8 cellular contexts compared by ENCODE assay signal in the genomic region with DNA sequence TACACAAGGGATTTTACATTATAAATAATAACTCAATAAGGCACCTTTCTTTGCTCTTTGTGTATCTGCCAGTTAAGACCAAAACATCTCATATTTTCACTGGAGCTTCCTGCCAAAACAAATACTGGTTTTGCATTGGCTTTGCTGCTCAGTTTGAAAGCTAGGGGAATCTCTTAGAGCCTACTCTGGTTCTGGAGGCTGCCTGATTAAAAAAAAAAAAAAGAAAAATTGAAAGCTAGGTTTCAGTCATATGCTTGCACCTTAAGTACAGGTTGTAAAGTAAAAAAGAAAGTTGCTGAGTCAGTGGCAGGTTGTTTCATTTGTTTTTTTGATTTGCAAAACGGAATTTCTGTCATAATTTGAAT. TPM values are rescaled to one million over a fixed set of nuclear protein-coding genes. Genes with fewer than 3 reads are reported as not detected.
DNase-seq lines count a peak whose midpoint lies in the region; TF ChIP-seq lines count a peak whose summit lies in the region.

No MANE protein-coding gene starts in this region.

- TF ChIP-seq CTCF in endodermal cell (conservative IDR thresholded peaks at IDR 0.05) (no peak), smooth muscle cell (IDR thresholded peaks at IDR 0.05; ENCODE audit: borderline replicate concordance, insufficient read depth, poor library complexity, severe bottlenecking) (no peak)

- H3K4me3 Mint-ChIP-seq in endodermal cell, result no peak overlapping the region
- no peak overlapping the region for H3K4me3 Mint-ChIP-seq in T-helper 2 cell treated with Interferon-gamma antibody and Interleukin-4, amounts not matched to agents 5 μg/mL and 100 μg/mL, for 36 hours
- no peak overlapping the region for H3K4me3 Mint-ChIP-seq in activated T-helper 1 cell treated with anti-CD3 and anti-CD28 coated beads, Interleukin-12 subunit alpha, Interleukin-12 subunit beta, Interleukin-2, Interleukin-4 antibody, amounts not matched to agents 30 ng/mL and 10 ng/mL and 1 ng/mL, durations not matched to agents 14 hours and 24 hours and 36 hours

- H3K36me3 ChIP-seq in endodermal cell (ENCODE audit: control insufficient read depth, insufficient read depth, low read length) (no peaks in the 10 kb centered on the region), smooth muscle cell (ENCODE audit: low read depth) (no peaks in the 10 kb centered on the region)

- H2AFZ ChIP-seq in smooth muscle cell (ENCODE audit: low read depth), result no peak overlapping the region

- H4K20me1 ChIP-seq in smooth muscle cell (ENCODE audit: low read depth), result peaks cover 61% of the 10 kb centered on the region

- intact Hi-C loops in activated T-helper 1 cell treated with anti-CD3 and anti-CD28 coated beads, Interleukin-12 subunit alpha, Interleukin-12 subunit beta, Interleukin-2, Interleukin-4 antibody, amounts not matched to agents 30 ng/mL and 10 ng/mL and 1 ng/mL, durations not matched to agents 14 hours and 24 hours and 36 hours (cut with micrococcal nuclease), result loop anchor here (1.0 to 5.0 kb wide), 5 partner anchors 89 to 1452 kb away; a partner anchor contains a TSS

- H3K79me2 ChIP-seq in smooth muscle cell (ENCODE audit: low read depth), result peaks cover 69% of the 10 kb centered on the region

- no peak overlapping the region for H3K9ac ChIP-seq in endodermal cell (ENCODE audit: extremely low read depth, low read length, poor library complexity, severe bottlenecking)
- no peak overlapping the region for H3K9ac ChIP-seq in smooth muscle cell (ENCODE audit: low read depth)

- no peaks in the 10 kb centered on the region for H3K9me3 Mint-ChIP-seq in endodermal cell
- no peaks in the 10 kb centered on the region for H3K9me3 Mint-ChIP-seq in T-helper 2 cell treated with Interferon-gamma antibody and Interleukin-4, amounts not matched to agents 5 μg/mL and 100 μg/mL, for 36 hours
- H3K9me3 Mint-ChIP-seq in activated T-helper 1 cell treated with anti-CD3 and anti-CD28 coated beads, Interleukin-12 subunit alpha, Interleukin-12 subunit beta, Interleukin-2, Interleukin-4 antibody, amounts not matched to agents 30 ng/mL and 10 ng/mL and 1 ng/mL, durations not matched to agents 14 hours and 24 hours and 36 hours, result no peaks in the 10 kb centered on the region

- no peak overlapping the region for H3K27ac ChIP-seq in endodermal cell (ENCODE audit: low read depth, low read length)
- H3K27ac ChIP-seq in smooth muscle cell (ENCODE audit: low read depth), result no peak overlapping the region

- H3K27ac Mint-ChIP-seq in endodermal cell, result no peak overlapping the region
- no peak overlapping the region for H3K27ac Mint-ChIP-seq in T-helper 2 cell treated with Interferon-gamma antibody and Interleukin-4, amounts not matched to agents 5 μg/mL and 100 μg/mL, for 36 hours
- H3K27ac Mint-ChIP-seq in activated T-helper 1 cell treated with anti-CD3 and anti-CD28 coated beads, Interleukin-12 subunit alpha, Interleukin-12 subunit beta, Interleukin-2, Interleukin-4 antibody, amounts not matched to agents 30 ng/mL and 10 ng/mL and 1 ng/mL, durations not matched to agents 14 hours and 24 hours and 36 hours, result no peak overlapping the region

- H3K4me2 ChIP-seq in smooth muscle cell, result peak overlapping the region; percentile 97

- no peaks in the 10 kb centered on the region for H3K27me3 Mint-ChIP-seq in endodermal cell (ENCODE audit: insufficient read depth)
- H3K27me3 Mint-ChIP-seq in T-helper 2 cell treated with Interferon-gamma antibody and Interleukin-4, amounts not matched to agents 5 μg/mL and 100 μg/mL, for 36 hours (ENCODE audit: low read depth), result no peaks in the 10 kb centered on the region
- no peaks in the 10 kb centered on the region for H3K27me3 Mint-ChIP-seq in activated T-helper 1 cell treated with anti-CD3 and anti-CD28 coated beads, Interleukin-12 subunit alpha, Interleukin-12 subunit beta, Interleukin-2, Interleukin-4 antibody, amounts not matched to agents 30 ng/mL and 10 ng/mL and 1 ng/mL, durations not matched to agents 14 hours and 24 hours and 36 hours (ENCODE audit: insufficient read depth)

- WGBS in endodermal cell (ENCODE audit: insufficient coverage in 1 of 2, insufficient read length in 1 of 2), 2 experiments, result 60 to 64% methylated on average over 1 of the region's 1 CpG
- 62% methylated on average over 1 of the region's 1 CpG for WGBS in smooth muscle cell (ENCODE audit: low lambda C conversion rate)

- no peaks in the 10 kb centered on the region for H3K4me1 Mint-ChIP-seq in endodermal cell
- peaks cover 7% of the 10 kb centered on the region for H3K4me1 Mint-ChIP-seq in T-helper 2 cell treated with Interferon-gamma antibody and Interleukin-4, amounts not matched to agents 5 μg/mL and 100 μg/mL, for 36 hours (ENCODE audit: low read depth)
- peaks cover 8% of the 10 kb centered on the region for H3K4me1 Mint-ChIP-seq in activated T-helper 1 cell treated with anti-CD3 and anti-CD28 coated beads, Interleukin-12 subunit alpha, Interleukin-12 subunit beta, Interleukin-2, Interleukin-4 antibody, amounts not matched to agents 30 ng/mL and 10 ng/mL and 1 ng/mL, durations not matched to agents 14 hours and 24 hours and 36 hours (ENCODE audit: low read depth)

- DNase-seq in NCI-H1105 treated with DMSO at 0.1 percent for 48 hours (lab: John Stamatoyannopoulos, UW), result peak; percentile 17
- DNase-seq in NCI-H1105 (lab: John Stamatoyannopoulos, UW), result no peak
- DNase-seq in NCI-H1048 (lab: John Stamatoyannopoulos, UW), result peak; percentile 56
- DNase-seq in endodermal cell, result no peak
- DNase-seq in smooth muscle cell (lab: John Stamatoyannopoulos, UW; ENCODE audit: unreplicated experiment), result no peak
- no peak for DNase-seq in T-helper 2 cell treated with Interferon-gamma antibody and Interleukin-4, amounts not matched to agents 5 μg/mL and 100 μg/mL, for 36 hours (ENCODE audit: low spot score)
- DNase-seq in SKM-1 (lab: John Stamatoyannopoulos, UW; ENCODE audit: unreplicated experiment), result no peak
- no peak for DNase-seq in activated T-helper 1 cell treated with anti-CD3 and anti-CD28 coated beads, Interleukin-12 subunit alpha, Interleukin-12 subunit beta, Interleukin-2, Interleukin-4 antibody, amounts not matched to agents 30 ng/mL and 10 ng/mL and 1 ng/mL, durations not matched to agents 14 hours and 24 hours and 36 hours (ENCODE audit: low spot score)

- no peaks in the 10 kb centered on the region for H3K36me3 Mint-ChIP-seq in endodermal cell (ENCODE audit: low read depth)
- H3K36me3 Mint-ChIP-seq in T-helper 2 cell treated with Interferon-gamma antibody and Interleukin-4, amounts not matched to agents 5 μg/mL and 100 μg/mL, for 36 hours (ENCODE audit: low read depth), result no peaks in the 10 kb centered on the region
- H3K36me3 Mint-ChIP-seq in activated T-helper 1 cell treated with anti-CD3 and anti-CD28 coated beads, Interleukin-12 subunit alpha, Interleukin-12 subunit beta, Interleukin-2, Interleukin-4 antibody, amounts not matched to agents 30 ng/mL and 10 ng/mL and 1 ng/mL, durations not matched to agents 14 hours and 24 hours and 36 hours (ENCODE audit: low read depth), result peaks cover 2% of the 10 kb centered on the region

- H3K27me3 ChIP-seq in endodermal cell (ENCODE audit: control insufficient read depth, insufficient read depth, low read length, poor library complexity, severe bottlenecking), result no peaks in the 10 kb centered on the region
- no peaks in the 10 kb centered on the region for H3K27me3 ChIP-seq in smooth muscle cell (ENCODE audit: low read depth)

- H3K9me3 ChIP-seq in endodermal cell (ENCODE audit: control insufficient read depth, low read length) (no peaks in the 10 kb centered on the region), smooth muscle cell (replicated peaks; ENCODE audit: low read depth) (no peaks in the 10 kb centered on the region)

- H3K4me3 ChIP-seq in endodermal cell (ENCODE audit: low read length) (peak overlapping the region; percentile 82), smooth muscle cell (peak overlapping the region; percentile 93)

- H3F3A ChIP-seq in smooth muscle cell (ENCODE audit: low read depth), result no peaks in the 10 kb centered on the region

- H3K4me1 ChIP-seq in endodermal cell (ENCODE audit: control insufficient read depth, insufficient read depth, low read length) (peaks cover 4% of the 10 kb centered on the region), smooth muscle cell (ENCODE audit: low read depth) (peaks cover 15% of the 10 kb centered on the region)

RNA-seq across cellular contexts. Expression of a gene that starts 2.3 kb away (rescaled TPM):
- total RNA-seq in endodermal cell (10 to 100 TPM; 25.4 to 27.2 TPM), smooth muscle cell (24.8 and 28.5 TPM in 2 replicates)
- 18.5 TPM for polyA plus RNA-seq in endodermal cell (2013, experiment 1 of 2)
- 19.5 TPM for polyA plus RNA-seq in endodermal cell (2013, experiment 2 of 2)
- 4.0 and 10.1 TPM in 2 replicates for polyA plus RNA-seq in smooth muscle cell
- total RNA-seq in activated T-helper 1 cell treated with anti-CD3 and anti-CD28 coated beads, Interleukin-12 subunit alpha, Interleukin-12 subunit beta, Interleukin-2, Interleukin-4 antibody, amounts not matched to agents 30 ng/mL and 10 ng/mL and 1 ng/mL, durations not matched to agents 14 hours and 24 hours and 36 hours, result 18.4 and 21.1 TPM in 2 replicates

Comparison
In these comparisons a context has a peak if more than half of its experiments do, and no peak if none do; other contexts are left out.
1. DNase-seq: peak in NCI-H1105 treated with DMSO at 0.1 percent for 48 hours (single experiment) and NCI-H1048 (single experiment); none in NCI-H1105 (single experiment), endodermal cell (single experiment), smooth muscle cell (single experiment), T-helper 2 cell treated with Interferon-gamma antibody and Interleukin-4, amounts not matched to agents 5 μg/mL and 100 μg/mL, for 36 hours (single experiment), SKM-1 (single experiment) and activated T-helper 1 cell treated with anti-CD3 and anti-CD28 coated beads, Interleukin-12 subunit alpha, Interleukin-12 subunit beta, Interleukin-2, Interleukin-4 antibody, amounts not matched to agents 30 ng/mL and 10 ng/mL and 1 ng/mL, durations not matched to agents 14 hours and 24 hours and 36 hours (single experiment).